ENCODE assay signal across 17 cellular contexts in genomic region chr9:129669141-129669718, GRCh38. TPM values are rescaled to one million over a fixed set of nuclear protein-coding genes. Genes with fewer than 3 reads are reported as not detected.
DNase-seq lines count a peak whose midpoint lies in the region; ATAC-seq, FAIRE-seq and TF ChIP-seq lines count a peak whose summit lies in the region.
"Had no signal": no experiment of that assay in that cellular context is flagged by ENCODE, and none has a peak within 500 bp of the region (broad histone marks: within the 10 kb centered on the region; RNA-seq: fewer than 3 reads in every experiment).

No MANE protein-coding gene starts in this region.

- CTCF ChIA-PET in AG04449 (lab: Yijun Ruan, JAX): no interaction called here
- CTCF ChIA-PET in HEK293 (lab: Yijun Ruan, JAX): no interaction called here

- H3K27ac ChIP-seq in HEK293 (ENCODE audit: extremely low read depth, low read depth, low read length): no peak overlapping the region
- H3K27ac ChIP-seq in astrocyte (ENCODE audit: low read depth, low read length): no peak overlapping the region
- no peak overlapping the region for H3K27ac ChIP-seq in esophagus squamous epithelium
- no peak overlapping the region for H3K27ac ChIP-seq in heart left ventricle
- H3K27ac ChIP-seq: ovary, upper lobe of left lung had no signal

- TF ChIP-seq POLR2A in esophagus squamous epithelium (IDR thresholded peaks at IDR 0.05): no peak
- TF ChIP-seq POLR2A in heart left ventricle (IDR thresholded peaks at IDR 0.05): no peak

- DNase-seq in AG04449 (ENCODE audit: low read depth, low spot score) (peak; percentile 53), astrocyte (ENCODE audit: low read depth) (peak; percentile 87), kidney glomerular epithelial cell (lab: John Stamatoyannopoulos, UW) (peak; percentile 65), mucosa of descending colon (no peak), esophagus squamous epithelium (lab: John Stamatoyannopoulos, UW) (no peak), SKM-1 (lab: John Stamatoyannopoulos, UW; ENCODE audit: unreplicated experiment) (no peak), heart left ventricle (no peak)
- DNase-seq: activated CD4-positive, alpha-beta T cell treated with anti-CD3 and anti-CD28 coated beads for 36 hours; activated T-cell treated with anti-CD3 and anti-CD28 coated beads, Interleukin-2, amount 50 U/mL, for 48 hours; DMS53; ovary; T-cell; upper lobe of left lung had no signal

- H3K27ac Mint-ChIP-seq in astrocyte (ENCODE audit: unreplicated experiment): no peak overlapping the region
- H3K27ac Mint-ChIP-seq: activated CD4-positive, alpha-beta T cell treated with anti-CD3 and anti-CD28 coated beads for 36 hours; T-cell had no signal

- H3K4me1 ChIP-seq in HEK293 (ENCODE audit: control insufficient read depth, insufficient read depth, low read length) (no peaks in the 10 kb centered on the region), astrocyte (ENCODE audit: insufficient read depth, low read length) (peaks cover 10% of the 10 kb centered on the region), mucosa of descending colon (ENCODE audit: low read depth) (no peaks in the 10 kb centered on the region), esophagus squamous epithelium (peaks cover 14 to 51% (median 14%) of the 10 kb centered on the region in 3 donors), heart left ventricle (peaks cover 0 to 19% (median 1%) of the 10 kb centered on the region in 12 donors)

- no peak overlapping the region for H3K9ac ChIP-seq in astrocyte (ENCODE audit: low read length)

- TF ChIP-seq CTCF in AG04449 (IDR thresholded peaks at IDR 0.05; ENCODE audit: insufficient read depth, low read length, missing control alignments) (no peak), HEK293 (tag by site-specific recombination; IDR thresholded peaks at IDR 0.05) (no peak), astrocyte (IDR thresholded peaks at IDR 0.05; ENCODE audit: insufficient read depth, low read depth, low read length) (no peak), mucosa of descending colon (IDR thresholded peaks at IDR 0.05) (no peak), esophagus squamous epithelium (IDR thresholded peaks at IDR 0.05) (no peak), heart left ventricle (IDR thresholded peaks at IDR 0.05) (no peak)

- peak overlapping the region; percentile 25 for H3K4me3 ChIP-seq in AG04449 (ENCODE audit: low read depth, low read length)
- H3K4me3 ChIP-seq in HEK293 (ENCODE audit: low read depth, low read length): no peak overlapping the region
- H3K4me3 ChIP-seq in astrocyte (ENCODE audit: insufficient read depth, low read depth, low read length): no peak overlapping the region
- no peak overlapping the region for H3K4me3 ChIP-seq in mucosa of descending colon
- H3K4me3 ChIP-seq in esophagus squamous epithelium: no peak overlapping the region
- no peak overlapping the region for H3K4me3 ChIP-seq in heart left ventricle
- H3K4me3 ChIP-seq: ovary, upper lobe of left lung had no signal

- no peaks in the 10 kb centered on the region for H3K79me2 ChIP-seq in astrocyte (ENCODE audit: insufficient read depth, low read length)

- ATAC-seq in mucosa of descending colon (no peak), heart left ventricle (no peak)
- ATAC-seq: activated CD4-positive, alpha-beta T cell treated with anti-CD3 and anti-CD28 coated beads for 36 hours; T-cell had no signal

- no peak overlapping the region for H3K4me3 Mint-ChIP-seq in astrocyte (ENCODE audit: unreplicated experiment)
- H3K4me3 Mint-ChIP-seq: activated CD4-positive, alpha-beta T cell treated with anti-CD3 and anti-CD28 coated beads for 36 hours; T-cell had no signal

- no peak overlapping the region for H2AFZ ChIP-seq in astrocyte (ENCODE audit: low read depth, low read length)

- peak overlapping the region; percentile 45 for H3K4me2 ChIP-seq in astrocyte (ENCODE audit: low read length)

- peaks cover 32% of the 10 kb centered on the region for H3K27me3 Mint-ChIP-seq in astrocyte (ENCODE audit: low read depth, unreplicated experiment)

- no peaks in the 10 kb centered on the region for H3K36me3 Mint-ChIP-seq in astrocyte (ENCODE audit: low read depth, unreplicated experiment)
- H3K36me3 Mint-ChIP-seq: T-cell had no signal

- H3K9me3 ChIP-seq in HEK293 (ENCODE audit: control insufficient read depth, insufficient read depth, low read depth, low read length) (no peaks in the 10 kb centered on the region), astrocyte (ENCODE audit: insufficient read depth, low read depth, low read length) (no peaks in the 10 kb centered on the region), mucosa of descending colon (no peaks in the 10 kb centered on the region), esophagus squamous epithelium (no peaks in the 10 kb centered on the region), heart left ventricle (no peaks in the 10 kb centered on the region)
- H3K9me3 ChIP-seq: ovary, upper lobe of left lung had no signal

- WGBS in esophagus squamous epithelium, 2 donors: 57 to 58% methylated on average over 13 of the region's 17 CpGs
- WGBS in heart left ventricle, 4 donors: 65 to 74% (median 69%) methylated on average over 17 of the region's 17 CpGs

- H3K27me3 ChIP-seq in astrocyte (ENCODE audit: insufficient read depth, low read length) (peaks cover 13% of the 10 kb centered on the region), esophagus squamous epithelium (peaks cover 0 to 71% (median 0%) of the 10 kb centered on the region in 4 donors), heart left ventricle (peaks cover 3 to 35% (median 16%) of the 10 kb centered on the region in 9 donors)
- H3K27me3 ChIP-seq: ovary had no signal

- intact Hi-C loops in mucosa of descending colon (cut with DNase I, micrococcal nuclease): no loop called here
- intact Hi-C loops in esophagus squamous epithelium (cut with DNase I): no loop called here
- intact Hi-C loops in heart left ventricle (cut with DNase I): no loop called here

- no peaks in the 10 kb centered on the region for H3K36me3 ChIP-seq in HEK293 (ENCODE audit: control insufficient read depth in 2 of 2, insufficient read depth in 1 of 2, low read length in 2 of 2)
- H3K36me3 ChIP-seq in astrocyte (ENCODE audit: insufficient read depth, low read length): no peaks in the 10 kb centered on the region
- no peaks in the 10 kb centered on the region for H3K36me3 ChIP-seq in mucosa of descending colon (ENCODE audit: low read depth)
- no peaks in the 10 kb centered on the region for H3K36me3 ChIP-seq in esophagus squamous epithelium
- H3K36me3 ChIP-seq in heart left ventricle: no peaks in the 10 kb centered on the region
- H3K36me3 ChIP-seq: ovary, upper lobe of left lung had no signal

- no peaks in the 10 kb centered on the region for H3K9me3 Mint-ChIP-seq in astrocyte (ENCODE audit: unreplicated experiment)
- H3K9me3 Mint-ChIP-seq: T-cell had no signal

- no peaks in the 10 kb centered on the region for H3K4me1 Mint-ChIP-seq in astrocyte (ENCODE audit: low read depth, unreplicated experiment)
- H3K4me1 Mint-ChIP-seq: activated CD4-positive, alpha-beta T cell treated with anti-CD3 and anti-CD28 coated beads for 36 hours had no signal

- peak; percentile 97 for FAIRE-seq in astrocyte (lab: Jason Lieb, UNC)
- FAIRE-seq: bronchial epithelial cell, endometrium had no signal

- peaks cover 3% of the 10 kb centered on the region for H4K20me1 ChIP-seq in astrocyte (ENCODE audit: insufficient read depth, low read length)

- POLR2A ChIA-PET in AG04449 (lab: Yijun Ruan, JAX): interaction anchor here (0.6 kb wide), 1 partner anchor 348 kb away, joined by 3 read pairs; no protein-coding TSS in a partner anchor
- POLR2A ChIA-PET in HEK293 (lab: Yijun Ruan, JAX): no interaction called here

TF ChIP-seq in HEK293, 187 proteins besides CTCF, POLR2A, EP300 and RAD21 (continues in another document):
- TF ChIP-seq ZSCAN5A (tag by site-specific recombination; IDR thresholded peaks at IDR 0.05): no peak
- no peak for TF ChIP-seq MYNN (tag by site-specific recombination; IDR thresholded peaks at IDR 0.05; ENCODE audit: borderline replicate concordance)

RNA-seq across cellular contexts. Expression of gene PRRX2, which starts 3.8 kb away (rescaled TPM):
- total RNA-seq in astrocyte (not detected in 2 replicates), mucosa of descending colon (1 to 10 TPM in 1 of 3 donors, under 1 TPM in 2; 0.38 to 1.6 (median 0.89) TPM), esophagus squamous epithelium (1 to 10 TPM in 3 of 4 donors, under 1 TPM in 1; 0.82 to 3.8 (median 2.3) TPM), heart left ventricle (1 to 10 TPM in 3 of 9 donors, under 1 TPM in 5, not detected in 1; 0.22 to 1.5 (median 0.84) TPM)
- under 1 TPM; 0.65 to 0.83 TPM for polyA plus RNA-seq in heart left ventricle
- total RNA-seq: bronchial epithelial cell had no signal

RNA-seq across cellular contexts. Expression of gene ASB6, which starts 27.3 kb away (rescaled TPM):
- total RNA-seq in astrocyte (21.7 and 24.3 TPM in 2 replicates), mucosa of descending colon (10 to 100 TPM; 16.1 to 21.3 (median 17.5) TPM), esophagus squamous epithelium (10 to 100 TPM; 15.4 to 22.5 (median 17.6) TPM), heart left ventricle (10 to 100 TPM in 5 of 9 donors, 1 to 10 TPM in 4; 7.5 to 22.5 (median 10.3) TPM)
- polyA plus RNA-seq in heart left ventricle: 10 to 100 TPM in 1 of 2 donors, 1 to 10 TPM in 1; 8.2 to 17.2 TPM

RNA-seq across cellular contexts. Expression of gene NTMT1, which starts 43.3 kb away (rescaled TPM):
- total RNA-seq in astrocyte (54.0 and 55.1 TPM in 2 replicates), mucosa of descending colon (10 to 100 TPM; 22.0 to 32.0 (median 26.2) TPM), esophagus squamous epithelium (10 to 100 TPM; 14.0 to 17.6 (median 16.0) TPM), heart left ventricle (10 to 100 TPM; 39.0 to 76.7 (median 56.0) TPM)
- polyA plus RNA-seq in heart left ventricle: 100 to 1,000 TPM in 1 of 2 donors, 10 to 100 TPM in 1; 87.7 to 111 TPM

RNA-seq across cellular contexts. Expression of gene C9orf50, which starts 48.3 kb away (rescaled TPM):
- total RNA-seq in astrocyte (0.41 TPM in 1 of 2 replicates, not detected in the other), mucosa of descending colon (not detected), esophagus squamous epithelium (not detected), heart left ventricle (not detected)
- not detected for polyA plus RNA-seq in heart left ventricle
- total RNA-seq: activated CD4-positive, alpha-beta T cell treated with anti-CD3 and anti-CD28 coated beads for 36 hours; bronchial epithelial cell; lung microvascular endothelial cell; T-cell; upper lobe of left lung had no signal

Comparison
In these comparisons a context has a peak if more than half of its experiments do, and no peak if none do; other contexts are left out.
1. DNase-seq: peak in AG04449 (single experiment), astrocyte (single experiment) and kidney glomerular epithelial cell (single experiment); none in mucosa of descending colon (0 of 3), esophagus squamous epithelium (single experiment), SKM-1 (single experiment) and heart left ventricle (0 of 5).